6 cellular contexts compared by ENCODE assay signal in genomic region chr2:15946983-15947382, GRCh38. TPM values are rescaled to one million over a fixed set of nuclear protein-coding genes. Genes with fewer than 3 reads are reported as not detected.
"Had no signal": no experiment of that assay in that cellular context is flagged by ENCODE, and none has a peak within 500 bp of the region (broad histone marks: within the 10 kb centered on the region; RNA-seq: fewer than 3 reads in every experiment).

No MANE protein-coding gene starts in this region.

- H2AFZ ChIP-seq: GM23248 had no signal

- H3K4me3 ChIP-seq: GM23248, K562 had no signal

- ATAC-seq: K562 had no signal

- H3K27ac ChIP-seq: GM23248 had no signal

- DNase-seq: GM23248, H9, HCEC 1CT, IMR-90 had no signal

RNA-seq across cellular contexts. Expression of gene MYCN, which starts 6.6 kb away (rescaled TPM):
- total RNA-seq: GM23248, HT-29, IMR-90, K562 had no signal
- polyA plus RNA-seq: GM23248, IMR-90, K562 had no signal
